Comparison of ENCODE assay signal across 8 cellular contexts in genomic region chr7:150685219-150686029, GRCh38. TPM values are rescaled to one million over a fixed set of nuclear protein-coding genes. Genes with fewer than 3 reads are reported as not detected.
A peak's percentile ranks its signal among the peaks of the same experiment; 100 is the strongest.
DNase-seq lines count a peak whose midpoint lies in the region; ATAC-seq lines count a peak whose summit lies in the region.

GIMAP2 (plus strand) TSS chr7:150685706; CDS start chr7:150687060, 1,354 bp downstream.

- in situ Hi-C loops in G401 (cut with HindIII; ENCODE audit: low sequenced_read_pairs): no loop called here

- ATAC-seq in GM19463 (IDR thresholded peaks at IDR 0.05; ENCODE audit: unreplicated experiment): peak; percentile 93
- peak; percentile 89 for ATAC-seq in HG03521 (IDR thresholded peaks at IDR 0.05; ENCODE audit: unreplicated experiment)
- ATAC-seq in sciatic nerve: peak; percentile 79
- ATAC-seq in esophagus mucosa: no peak

- intact Hi-C loops in sciatic nerve (cut with DNase I): no loop called here

- DNase-seq in G401 (ENCODE audit: low spot score) (peak; percentile 13), germinal center (ENCODE audit: low spot score) (peak; percentile 50), sciatic nerve (ENCODE audit: low spot score) (no peak), hepatic stellate cell (ENCODE audit: low spot score) (no peak)
- peak; percentile 34 for DNase-seq in activated CD4-positive, alpha-beta T cell treated with anti-CD3 and anti-CD28 coated beads for 48 hours

RNA-seq across cellular contexts. Expression of gene GIMAP2, which starts in this region (rescaled TPM):
- not detected in 2 replicates for total RNA-seq in G401 (2014; rRNA removed; shearing (Covaris generic))
- total RNA-seq in sciatic nerve: 11.7 TPM
- 1.1 TPM for total RNA-seq in esophagus mucosa

Comparison
In these comparisons a context has a peak if more than half of its experiments do, and no peak if none do; other contexts are left out.
1. Peak in DNase-seq in G401; RNA of the gene not detected or under 1 TPM.
2. DNase-seq: peak in activated CD4-positive, alpha-beta T cell treated with anti-CD3 and anti-CD28 coated beads for 48 hours (single experiment) and germinal center (single experiment); none in sciatic nerve (single experiment) and hepatic stellate cell (single experiment).